In the genomic region with DNA sequence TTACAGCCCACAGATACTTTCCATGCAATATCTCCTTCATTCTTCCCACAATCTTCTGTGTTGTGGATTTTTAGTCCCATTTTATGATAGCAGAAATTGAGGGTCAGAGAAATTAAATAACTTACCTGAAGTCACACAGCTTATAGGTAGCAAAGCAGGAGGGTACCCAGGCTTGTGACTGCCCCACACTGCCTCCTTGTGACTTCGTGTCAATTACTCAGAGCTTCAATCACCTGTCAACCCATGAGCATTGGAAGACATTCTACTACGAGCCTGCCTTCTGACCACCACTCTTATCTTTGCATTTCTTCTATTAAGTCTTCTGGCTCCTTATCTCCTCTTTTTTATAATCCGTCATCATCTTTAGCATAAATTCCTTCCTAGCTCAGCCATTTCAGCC, we compare ENCODE assay signal across 1 cellular context.
TF ChIP-seq lines count a peak whose summit lies in the region.

No MANE protein-coding gene starts in this region.

TF ChIP-seq in HCT116, 20 proteins besides CTCF, POLR2A, EP300 and RAD21 (continued from another document):
- TF ChIP-seq, protein P1, sequence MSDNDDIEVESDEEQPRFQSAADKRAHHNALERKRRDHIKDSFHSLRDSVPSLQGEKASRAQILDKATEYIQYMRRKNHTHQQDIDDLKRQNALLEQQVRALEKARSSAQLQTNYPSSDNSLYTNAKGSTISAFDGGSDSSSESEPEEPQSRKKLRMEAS (IDR thresholded peaks at IDR 0.05): no peak
- TF ChIP-seq EZH2phosphoT487 (IDR thresholded peaks at IDR 0.05; ENCODE audit: borderline replicate concordance) (no peak), SIN3A (IDR thresholded peaks at IDR 0.05; ENCODE audit: low read depth) (no peak), ZFX (IDR thresholded peaks at IDR 0.05) (no peak), TCF7L2 (IDR thresholded peaks at IDR 0.05; ENCODE audit: borderline replicate concordance, extremely low read depth, insufficient read depth, insufficient read length) (no peak), POLR2AphosphoS5 (IDR thresholded peaks at IDR 0.05; ENCODE audit: low read depth, low read length) (no peak)
- TF ChIP-seq, protein P2, sequence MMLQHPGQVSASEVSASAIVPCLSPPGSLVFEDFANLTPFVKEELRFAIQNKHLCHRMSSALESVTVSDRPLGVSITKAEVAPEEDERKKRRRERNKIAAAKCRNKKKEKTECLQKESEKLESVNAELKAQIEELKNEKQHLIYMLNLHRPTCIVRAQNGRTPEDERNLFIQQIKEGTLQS (IDR thresholded peaks at IDR 0.05): no peak
